Comparison of ENCODE assay signal across 1 cellular context in the genomic region with DNA sequence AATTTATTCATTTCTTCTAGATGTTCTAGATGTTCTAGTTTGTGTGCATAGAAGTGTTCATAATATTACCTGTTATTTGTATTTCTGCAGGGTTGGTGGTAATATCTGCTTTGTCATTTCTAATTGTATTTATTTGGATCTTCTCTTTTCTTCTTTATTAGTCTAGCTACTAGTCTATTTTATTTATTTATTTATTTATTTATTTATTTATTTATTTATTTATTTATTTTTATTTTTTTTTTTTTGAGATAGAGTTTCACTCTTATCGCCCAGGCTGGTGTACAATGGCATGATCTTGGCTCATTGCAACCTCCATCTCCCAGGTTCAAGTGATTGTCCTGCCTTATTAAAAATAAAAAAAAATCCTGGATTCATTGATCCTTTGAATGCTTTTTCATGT.
TF ChIP-seq lines count a peak whose summit lies in the region.

No MANE protein-coding gene starts in this region.

TF ChIP-seq in HEK293, 187 proteins besides CTCF, POLR2A, EP300 and RAD21 (continued from another document and continues in another):
- TF ChIP-seq, protein P1, sequence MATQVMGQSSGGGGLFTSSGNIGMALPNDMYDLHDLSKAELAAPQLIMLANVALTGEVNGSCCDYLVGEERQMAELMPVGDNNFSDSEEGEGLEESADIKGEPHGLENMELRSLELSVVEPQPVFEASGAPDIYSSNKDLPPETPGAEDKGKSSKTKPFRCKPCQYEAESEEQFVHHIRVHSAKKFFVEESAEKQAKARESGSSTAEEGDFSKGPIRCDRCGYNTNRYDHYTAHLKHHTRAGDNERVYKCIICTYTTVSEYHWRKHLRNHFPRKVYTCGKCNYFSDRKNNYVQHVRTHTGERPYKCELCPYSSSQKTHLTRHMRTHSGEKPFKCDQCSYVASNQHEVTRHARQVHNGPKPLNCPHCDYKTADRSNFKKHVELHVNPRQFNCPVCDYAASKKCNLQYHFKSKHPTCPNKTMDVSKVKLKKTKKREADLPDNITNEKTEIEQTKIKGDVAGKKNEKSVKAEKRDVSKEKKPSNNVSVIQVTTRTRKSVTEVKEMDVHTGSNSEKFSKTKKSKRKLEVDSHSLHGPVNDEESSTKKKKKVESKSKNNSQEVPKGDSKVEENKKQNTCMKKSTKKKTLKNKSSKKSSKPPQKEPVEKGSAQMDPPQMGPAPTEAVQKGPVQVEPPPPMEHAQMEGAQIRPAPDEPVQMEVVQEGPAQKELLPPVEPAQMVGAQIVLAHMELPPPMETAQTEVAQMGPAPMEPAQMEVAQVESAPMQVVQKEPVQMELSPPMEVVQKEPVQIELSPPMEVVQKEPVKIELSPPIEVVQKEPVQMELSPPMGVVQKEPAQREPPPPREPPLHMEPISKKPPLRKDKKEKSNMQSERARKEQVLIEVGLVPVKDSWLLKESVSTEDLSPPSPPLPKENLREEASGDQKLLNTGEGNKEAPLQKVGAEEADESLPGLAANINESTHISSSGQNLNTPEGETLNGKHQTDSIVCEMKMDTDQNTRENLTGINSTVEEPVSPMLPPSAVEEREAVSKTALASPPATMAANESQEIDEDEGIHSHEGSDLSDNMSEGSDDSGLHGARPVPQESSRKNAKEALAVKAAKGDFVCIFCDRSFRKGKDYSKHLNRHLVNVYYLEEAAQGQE (tag by site-specific recombination; IDR thresholded peaks at IDR 0.05) = peak; percentile 74; the same call in 1 of the 2 replicates
- no peak for TF ChIP-seq ZNF366 (tag by site-specific recombination; conservative IDR thresholded peaks at IDR 0.05)
- peak; percentile 45 for TF ChIP-seq ZNF529 (tag by site-specific recombination; IDR thresholded peaks at IDR 0.05; ENCODE audit: insufficient replicate concordance)
- TF ChIP-seq SALL2 (tag by site-specific recombination; IDR thresholded peaks at IDR 0.05; ENCODE audit: borderline replicate concordance) = no peak
- TF ChIP-seq ZNF626 (tag by site-specific recombination; IDR thresholded peaks at IDR 0.05) = no peak
- TF ChIP-seq ZNF23 (tag by site-specific recombination; IDR thresholded peaks at IDR 0.05; ENCODE audit: borderline replicate concordance) = no peak
- 0 out of 2 replicates have a peak, but pooled peaks have one; percentile 55 for TF ChIP-seq ZXDB (tag by site-specific recombination; IDR thresholded peaks at IDR 0.05)
- TF ChIP-seq, protein P2, sequence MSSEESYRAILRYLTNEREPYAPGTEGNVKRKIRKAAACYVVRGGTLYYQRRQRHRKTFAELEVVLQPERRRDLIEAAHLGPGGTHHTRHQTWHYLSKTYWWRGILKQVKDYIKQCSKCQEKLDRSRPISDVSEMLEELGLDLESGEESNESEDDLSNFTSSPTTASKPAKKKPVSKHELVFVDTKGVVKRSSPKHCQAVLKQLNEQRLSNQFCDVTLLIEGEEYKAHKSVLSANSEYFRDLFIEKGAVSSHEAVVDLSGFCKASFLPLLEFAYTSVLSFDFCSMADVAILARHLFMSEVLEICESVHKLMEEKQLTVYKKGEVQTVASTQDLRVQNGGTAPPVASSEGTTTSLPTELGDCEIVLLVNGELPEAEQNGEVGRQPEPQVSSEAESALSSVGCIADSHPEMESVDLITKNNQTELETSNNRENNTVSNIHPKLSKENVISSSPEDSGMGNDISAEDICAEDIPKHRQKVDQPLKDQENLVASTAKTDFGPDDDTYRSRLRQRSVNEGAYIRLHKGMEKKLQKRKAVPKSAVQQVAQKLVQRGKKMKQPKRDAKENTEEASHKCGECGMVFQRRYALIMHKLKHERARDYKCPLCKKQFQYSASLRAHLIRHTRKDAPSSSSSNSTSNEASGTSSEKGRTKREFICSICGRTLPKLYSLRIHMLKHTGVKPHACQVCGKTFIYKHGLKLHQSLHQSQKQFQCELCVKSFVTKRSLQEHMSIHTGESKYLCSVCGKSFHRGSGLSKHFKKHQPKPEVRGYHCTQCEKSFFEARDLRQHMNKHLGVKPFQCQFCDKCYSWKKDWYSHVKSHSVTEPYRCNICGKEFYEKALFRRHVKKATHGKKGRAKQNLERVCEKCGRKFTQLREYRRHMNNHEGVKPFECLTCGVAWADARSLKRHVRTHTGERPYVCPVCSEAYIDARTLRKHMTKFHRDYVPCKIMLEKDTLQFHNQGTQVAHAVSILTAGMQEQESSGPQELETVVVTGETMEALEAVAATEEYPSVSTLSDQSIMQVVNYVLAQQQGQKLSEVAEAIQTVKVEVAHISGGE (tag by site-specific recombination; conservative IDR thresholded peaks at IDR 0.05; ENCODE audit: low read depth) = peak; percentile 80
- TF ChIP-seq HOXD13 (CRISPR knock-in tag; IDR thresholded peaks at IDR 0.05; ENCODE audit: borderline replicate concordance) = no peak
- TF ChIP-seq, protein P3, sequence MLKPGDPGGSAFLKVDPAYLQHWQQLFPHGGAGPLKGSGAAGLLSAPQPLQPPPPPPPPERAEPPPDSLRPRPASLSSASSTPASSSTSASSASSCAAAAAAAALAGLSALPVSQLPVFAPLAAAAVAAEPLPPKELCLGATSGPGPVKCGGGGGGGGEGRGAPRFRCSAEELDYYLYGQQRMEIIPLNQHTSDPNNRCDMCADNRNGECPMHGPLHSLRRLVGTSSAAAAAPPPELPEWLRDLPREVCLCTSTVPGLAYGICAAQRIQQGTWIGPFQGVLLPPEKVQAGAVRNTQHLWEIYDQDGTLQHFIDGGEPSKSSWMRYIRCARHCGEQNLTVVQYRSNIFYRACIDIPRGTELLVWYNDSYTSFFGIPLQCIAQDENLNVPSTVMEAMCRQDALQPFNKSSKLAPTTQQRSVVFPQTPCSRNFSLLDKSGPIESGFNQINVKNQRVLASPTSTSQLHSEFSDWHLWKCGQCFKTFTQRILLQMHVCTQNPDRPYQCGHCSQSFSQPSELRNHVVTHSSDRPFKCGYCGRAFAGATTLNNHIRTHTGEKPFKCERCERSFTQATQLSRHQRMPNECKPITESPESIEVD (tag by site-specific recombination; IDR thresholded peaks at IDR 0.05) = no peak
- TF ChIP-seq ZNF548 (tag by site-specific recombination; IDR thresholded peaks at IDR 0.05) = no peak
- TF ChIP-seq ZNF792 (tag by site-specific recombination; IDR thresholded peaks at IDR 0.05) = no peak
- TF ChIP-seq ZNF558 (tag by site-specific recombination; IDR thresholded peaks at IDR 0.05) = no peak
- TF ChIP-seq, protein P4, sequence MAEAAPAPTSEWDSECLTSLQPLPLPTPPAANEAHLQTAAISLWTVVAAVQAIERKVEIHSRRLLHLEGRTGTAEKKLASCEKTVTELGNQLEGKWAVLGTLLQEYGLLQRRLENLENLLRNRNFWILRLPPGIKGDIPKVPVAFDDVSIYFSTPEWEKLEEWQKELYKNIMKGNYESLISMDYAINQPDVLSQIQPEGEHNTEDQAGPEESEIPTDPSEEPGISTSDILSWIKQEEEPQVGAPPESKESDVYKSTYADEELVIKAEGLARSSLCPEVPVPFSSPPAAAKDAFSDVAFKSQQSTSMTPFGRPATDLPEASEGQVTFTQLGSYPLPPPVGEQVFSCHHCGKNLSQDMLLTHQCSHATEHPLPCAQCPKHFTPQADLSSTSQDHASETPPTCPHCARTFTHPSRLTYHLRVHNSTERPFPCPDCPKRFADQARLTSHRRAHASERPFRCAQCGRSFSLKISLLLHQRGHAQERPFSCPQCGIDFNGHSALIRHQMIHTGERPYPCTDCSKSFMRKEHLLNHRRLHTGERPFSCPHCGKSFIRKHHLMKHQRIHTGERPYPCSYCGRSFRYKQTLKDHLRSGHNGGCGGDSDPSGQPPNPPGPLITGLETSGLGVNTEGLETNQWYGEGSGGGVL (tag by site-specific recombination; IDR thresholded peaks at IDR 0.05) = no peak
- TF ChIP-seq ZBTB17 (tag by site-specific recombination; IDR thresholded peaks at IDR 0.05) = no peak
- peak; percentile 74 for TF ChIP-seq ZBTB8A (tag by site-specific recombination; IDR thresholded peaks at IDR 0.05)
- TF ChIP-seq FEZF1 (tag by site-specific recombination; IDR thresholded peaks at IDR 0.05) = no peak
- no peak for TF ChIP-seq MEIS1 (CRISPR knock-in tag; IDR thresholded peaks at IDR 0.05; ENCODE audit: borderline replicate concordance)
- TF ChIP-seq, protein P5, sequence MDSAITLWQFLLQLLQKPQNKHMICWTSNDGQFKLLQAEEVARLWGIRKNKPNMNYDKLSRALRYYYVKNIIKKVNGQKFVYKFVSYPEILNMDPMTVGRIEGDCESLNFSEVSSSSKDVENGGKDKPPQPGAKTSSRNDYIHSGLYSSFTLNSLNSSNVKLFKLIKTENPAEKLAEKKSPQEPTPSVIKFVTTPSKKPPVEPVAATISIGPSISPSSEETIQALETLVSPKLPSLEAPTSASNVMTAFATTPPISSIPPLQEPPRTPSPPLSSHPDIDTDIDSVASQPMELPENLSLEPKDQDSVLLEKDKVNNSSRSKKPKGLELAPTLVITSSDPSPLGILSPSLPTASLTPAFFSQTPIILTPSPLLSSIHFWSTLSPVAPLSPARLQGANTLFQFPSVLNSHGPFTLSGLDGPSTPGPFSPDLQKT (IDR thresholded peaks at IDR 0.05; ENCODE audit: borderline replicate concordance, low read depth, low read length) = no peak
- TF ChIP-seq, protein P6, sequence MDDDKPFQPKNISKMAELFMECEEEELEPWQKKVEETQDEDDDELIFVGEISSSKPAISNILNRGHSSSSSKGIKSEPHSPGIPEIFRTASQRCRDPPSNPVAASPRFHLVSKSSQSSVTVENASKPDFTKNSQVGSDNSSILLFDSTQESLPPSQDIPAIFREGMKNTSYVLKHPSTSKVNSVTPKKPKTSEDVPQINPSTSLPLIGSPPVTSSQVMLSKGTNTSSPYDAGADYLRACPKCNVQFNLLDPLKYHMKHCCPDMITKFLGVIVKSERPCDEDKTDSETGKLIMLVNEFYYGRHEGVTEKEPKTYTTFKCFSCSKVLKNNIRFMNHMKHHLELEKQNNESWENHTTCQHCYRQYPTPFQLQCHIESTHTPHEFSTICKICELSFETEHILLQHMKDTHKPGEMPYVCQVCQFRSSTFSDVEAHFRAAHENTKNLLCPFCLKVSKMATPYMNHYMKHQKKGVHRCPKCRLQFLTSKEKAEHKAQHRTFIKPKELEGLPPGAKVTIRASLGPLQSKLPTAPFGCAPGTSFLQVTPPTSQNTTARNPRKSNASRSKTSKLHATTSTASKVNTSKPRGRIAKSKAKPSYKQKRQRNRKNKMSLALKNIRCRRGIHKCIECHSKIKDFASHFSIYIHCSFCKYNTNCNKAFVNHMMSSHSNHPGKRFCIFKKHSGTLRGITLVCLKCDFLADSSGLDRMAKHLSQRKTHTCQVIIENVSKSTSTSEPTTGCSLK (tag by site-specific recombination; IDR thresholded peaks at IDR 0.05) = no peak
- TF ChIP-seq ZNF510 (tag by site-specific recombination; IDR thresholded peaks at IDR 0.05; ENCODE audit: insufficient replicate concordance) = peak; percentile 67
- TF ChIP-seq, protein P7, sequence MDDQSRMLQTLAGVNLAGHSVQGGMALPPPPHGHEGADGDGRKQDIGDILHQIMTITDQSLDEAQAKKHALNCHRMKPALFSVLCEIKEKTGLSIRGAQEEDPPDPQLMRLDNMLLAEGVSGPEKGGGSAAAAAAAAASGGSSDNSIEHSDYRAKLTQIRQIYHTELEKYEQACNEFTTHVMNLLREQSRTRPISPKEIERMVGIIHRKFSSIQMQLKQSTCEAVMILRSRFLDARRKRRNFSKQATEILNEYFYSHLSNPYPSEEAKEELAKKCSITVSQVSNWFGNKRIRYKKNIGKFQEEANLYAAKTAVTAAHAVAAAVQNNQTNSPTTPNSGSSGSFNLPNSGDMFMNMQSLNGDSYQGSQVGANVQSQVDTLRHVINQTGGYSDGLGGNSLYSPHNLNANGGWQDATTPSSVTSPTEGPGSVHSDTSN (CRISPR knock-in tag; IDR thresholded peaks at IDR 0.05) = no peak
- 0 out of 2 replicates have a peak, but pooled peaks have one; percentile 20 for TF ChIP-seq ZNF19 (tag by site-specific recombination; IDR thresholded peaks at IDR 0.05; ENCODE audit: low read depth)
- no peak for TF ChIP-seq ZNF184 (tag by site-specific recombination; IDR thresholded peaks at IDR 0.05)
- TF ChIP-seq ZNF157 (tag by site-specific recombination; IDR thresholded peaks at IDR 0.05) = no peak
- peak; percentile 96 for TF ChIP-seq ZNF555 (tag by site-specific recombination; conservative IDR thresholded peaks at IDR 0.05)
- TF ChIP-seq ZNF423 (tag by site-specific recombination; IDR thresholded peaks at IDR 0.05) = no peak
- TF ChIP-seq, protein P8, sequence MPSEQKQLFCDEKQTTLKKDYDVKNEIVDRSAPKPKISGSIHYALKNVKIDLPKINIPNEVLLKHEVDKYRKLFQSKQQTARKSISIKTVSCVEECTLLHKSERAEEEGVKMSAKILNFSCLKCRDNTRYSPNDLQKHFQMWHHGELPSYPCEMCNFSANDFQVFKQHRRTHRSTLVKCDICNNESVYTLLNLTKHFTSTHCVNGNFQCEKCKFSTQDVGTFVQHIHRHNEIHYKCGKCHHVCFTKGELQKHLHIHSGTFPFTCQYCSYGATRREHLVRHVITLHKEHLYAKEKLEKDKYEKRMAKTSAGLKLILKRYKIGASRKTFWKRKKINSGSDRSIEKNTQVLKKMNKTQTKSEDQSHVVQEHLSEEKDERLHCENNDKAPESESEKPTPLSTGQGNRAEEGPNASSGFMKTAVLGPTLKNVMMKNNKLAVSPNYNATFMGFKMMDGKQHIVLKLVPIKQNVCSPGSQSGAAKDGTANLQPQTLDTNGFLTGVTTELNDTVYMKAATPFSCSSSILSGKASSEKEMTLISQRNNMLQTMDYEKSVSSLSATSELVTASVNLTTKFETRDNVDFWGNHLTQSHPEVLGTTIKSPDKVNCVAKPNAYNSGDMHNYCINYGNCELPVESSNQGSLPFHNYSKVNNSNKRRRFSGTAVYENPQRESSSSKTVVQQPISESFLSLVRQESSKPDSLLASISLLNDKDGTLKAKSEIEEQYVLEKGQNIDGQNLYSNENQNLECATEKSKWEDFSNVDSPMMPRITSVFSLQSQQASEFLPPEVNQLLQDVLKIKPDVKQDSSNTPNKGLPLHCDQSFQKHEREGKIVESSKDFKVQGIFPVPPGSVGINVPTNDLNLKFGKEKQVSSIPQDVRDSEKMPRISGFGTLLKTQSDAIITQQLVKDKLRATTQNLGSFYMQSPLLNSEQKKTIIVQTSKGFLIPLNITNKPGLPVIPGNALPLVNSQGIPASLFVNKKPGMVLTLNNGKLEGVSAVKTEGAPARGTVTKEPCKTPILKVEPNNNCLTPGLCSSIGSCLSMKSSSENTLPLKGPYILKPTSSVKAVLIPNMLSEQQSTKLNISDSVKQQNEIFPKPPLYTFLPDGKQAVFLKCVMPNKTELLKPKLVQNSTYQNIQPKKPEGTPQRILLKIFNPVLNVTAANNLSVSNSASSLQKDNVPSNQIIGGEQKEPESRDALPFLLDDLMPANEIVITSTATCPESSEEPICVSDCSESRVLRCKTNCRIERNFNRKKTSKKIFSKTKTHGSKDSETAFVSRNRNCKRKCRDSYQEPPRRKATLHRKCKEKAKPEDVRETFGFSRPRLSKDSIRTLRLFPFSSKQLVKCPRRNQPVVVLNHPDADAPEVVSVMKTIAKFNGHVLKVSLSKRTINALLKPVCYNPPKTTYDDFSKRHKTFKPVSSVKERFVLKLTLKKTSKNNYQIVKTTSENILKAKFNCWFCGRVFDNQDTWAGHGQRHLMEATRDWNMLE (tag by site-specific recombination; conservative IDR thresholded peaks at IDR 0.05; ENCODE audit: low read depth) = peak; percentile 84
- no peak for TF ChIP-seq ZFP41 (tag by site-specific recombination; IDR thresholded peaks at IDR 0.05; ENCODE audit: borderline replicate concordance)
- no peak for TF ChIP-seq ZSCAN16 (tag by site-specific recombination; IDR thresholded peaks at IDR 0.05)
- TF ChIP-seq ZNF501 (tag by site-specific recombination; IDR thresholded peaks at IDR 0.05) = peak; percentile 40; the same call in 1 of the 2 replicates
- no peak for TF ChIP-seq GLI4 (tag by site-specific recombination; IDR thresholded peaks at IDR 0.05)
- TF ChIP-seq BCL11A (tag by site-specific recombination; IDR thresholded peaks at IDR 0.05; ENCODE audit: low read depth) = no peak
- TF ChIP-seq ZBTB1 (tag by site-specific recombination; IDR thresholded peaks at IDR 0.05) = 0 out of 2 replicates have a peak, but pooled peaks have one; percentile 43
- peak; percentile 41; the same call in 1 of the 2 replicates for TF ChIP-seq ZNF433 (tag by site-specific recombination; IDR thresholded peaks at IDR 0.05; ENCODE audit: low read depth)
- TF ChIP-seq ZNF121 (tag by site-specific recombination; IDR thresholded peaks at IDR 0.05) = no peak
- no peak for TF ChIP-seq ZNF175 (tag by site-specific recombination; IDR thresholded peaks at IDR 0.05)
